Comparison of ENCODE assay signal across 25 cellular contexts in genomic region chr5:140238756-140239155, GRCh38.
"Had no signal": no experiment of that assay in that cellular context is flagged by ENCODE, and none has a peak within 500 bp of the region (broad histone marks: within the 10 kb centered on the region; RNA-seq: fewer than 3 reads in every experiment).

No MANE protein-coding gene starts in this region.

- ATAC-seq: activated CD4-positive, alpha-beta T cell treated with anti-CD3 and anti-CD28 coated beads for 36 hours; activated CD8-positive, alpha-beta memory T cell treated with anti-CD3 and anti-CD28 coated beads, Interleukin-2, amount 10 ng/mL, durations not matched to agents 7 days and 5 days; activated CD8-positive, alpha-beta T cell treated with anti-CD3 and anti-CD28 coated beads, Interleukin-2, amount 10 ng/mL, durations not matched to agents 7 days and 5 days; activated naive CD8-positive, alpha-beta T cell treated with anti-CD3 and anti-CD28 coated beads, Interleukin-2, amount 50 U/mL, for 24 hours; body of pancreas had no signal

- H3K36me3 ChIP-seq: colonic mucosa had no signal

- H3K9me3 ChIP-seq: adrenal gland, body of pancreas, colonic mucosa, esophagus squamous epithelium had no signal

- H3K4me3 ChIP-seq: adrenal gland, body of pancreas, colonic mucosa, esophagus squamous epithelium had no signal

- DNase-seq: activated CD4-positive, alpha-beta memory T cell treated with anti-CD3 and anti-CD28 coated beads for 36 hours; activated CD4-positive, alpha-beta T cell treated with anti-CD3 and anti-CD28 coated beads for 36 hours; activated CD4-positive, alpha-beta T cell treated with anti-CD3 and anti-CD28 coated beads, Interleukin-2, amount 10 ng/mL, durations not matched to agents 24 days and 14 days; activated CD4-positive, CD25-positive, alpha-beta regulatory T cell; activated CD4-positive, CD25-positive, alpha-beta regulatory T cell treated with anti-CD3 and anti-CD28 coated beads, Interleukin-2, amount 50 U/mL, for 72 hours; activated CD8-positive, alpha-beta memory T cell treated with anti-CD3 and anti-CD28 coated beads, Interleukin-2, amount 10 ng/mL, durations not matched to agents 7 days and 5 days; activated CD8-positive, alpha-beta memory T cell treated with anti-CD3 and anti-CD28 coated beads, Interleukin-2, amount 50 U/mL, for 4 hours; activated CD8-positive, alpha-beta T cell treated with anti-CD3 and anti-CD28 coated beads, Interleukin-2, amount 10 ng/mL, durations not matched to agents 7 days and 5 days; activated effector memory CD4-positive, alpha-beta T cell treated with anti-CD3 and anti-CD28 coated beads, Interleukin-2, amount 50 U/mL, for 16 hours; activated naive CD4-positive, alpha-beta T cell treated with anti-CD3 and anti-CD28 coated beads for 36 hours; activated naive CD8-positive, alpha-beta T cell treated with anti-CD3 and anti-CD28 coated beads for 36 hours; activated naive CD8-positive, alpha-beta T cell treated with anti-CD3 and anti-CD28 coated beads, Interleukin-2, amount 50 U/mL, for 24 hours; activated T-cell treated with anti-CD3 and anti-CD28 coated beads, Interleukin-2, amount 50 U/mL, for 1 hour; activated T-cell treated with anti-CD3 and anti-CD28 coated beads, Interleukin-2, amount 50 U/mL, for 48 hours; amygdala; aorta; body of pancreas; central memory CD4-positive, alpha-beta T cell; cerebellar nuclear complex; colonic mucosa; effector CD8-positive, alpha-beta T cell; esophagus squamous epithelium; T-helper 2 cell had no signal

- H3K27me3 ChIP-seq: adrenal gland, body of pancreas, colonic mucosa, esophagus squamous epithelium had no signal

- H3K27ac ChIP-seq: body of pancreas, colonic mucosa, epithelial cell of prostate had no signal
